ENCODE assay signal across 17 cellular contexts in genomic region chr9:96202971-96203780, GRCh38.
DNase-seq lines count a peak whose midpoint lies in the region; TF ChIP-seq lines count a peak whose summit lies in the region.
"Had no signal": no experiment of that assay in that cellular context is flagged by ENCODE, and none has a peak within 500 bp of the region (broad histone marks: within the 10 kb centered on the region; RNA-seq: fewer than 3 reads in every experiment).

No MANE protein-coding gene starts in this region.

- intact Hi-C loops in spleen (cut with DNase I; ENCODE audit: low total_unique reads), result no loop called here

- no peaks in the 10 kb centered on the region for H3K36me3 ChIP-seq in BLaER1 treated with 17β-estradiol and CSF1 and Interleukin-3, amounts not matched to agents 10 nM and 100 nM
- H3K36me3 ChIP-seq in SJCRH30 (no peaks in the 10 kb centered on the region), spleen (no peaks in the 10 kb centered on the region)

- DNase-seq in NCI-H1694 treated with DMSO at 0.1 percent for 48 hours (lab: John Stamatoyannopoulos, UW), result peak; percentile 26
- DNase-seq in NCI-H1694 (lab: John Stamatoyannopoulos, UW), result no peak
- no peak for DNase-seq in SJCRH30
- peak; percentile 36 for DNase-seq in left kidney (ENCODE audit: low read depth, low spot score)
- DNase-seq in spleen, result no peak
- DNase-seq in SHP77 (lab: John Stamatoyannopoulos, UW), result no peak
- DNase-seq in putamen (ENCODE audit: low spot score), result no peak
- DNase-seq: CD4-positive, alpha-beta T cell; DMS53; IMR-90; NCI-H1436 treated with DMSO at 0.1 percent for 48 hours; NCI-H2081 treated with DMSO at 0.1 percent for 48 hours; NCI-H510A had no signal

- peak overlapping the region in 4 of 11 experiments; percentile 42 to 55 (median 48); a peak in 5 of 22 replicates for H3K27ac ChIP-seq in BLaER1 treated with 17β-estradiol and CSF1 and Interleukin-3, amounts not matched to agents 10 nM and 100 nM
- H3K27ac ChIP-seq in SJCRH30, result peak overlapping the region; percentile 71
- H3K27ac ChIP-seq in spleen, result no peak overlapping the region
- H3K27ac ChIP-seq: HL-60, SK-N-MC had no signal

- no peak for TF ChIP-seq POLR2A in spleen (IDR thresholded peaks at IDR 0.05)

- H3K27me3 ChIP-seq in BLaER1 treated with 17β-estradiol and CSF1 and Interleukin-3, amounts not matched to agents 10 nM and 100 nM, result peaks cover 0 to 14% (median 0%) of the 10 kb centered on the region in 11 experiments; a peak in 3 of 22 replicates
- H3K27me3 ChIP-seq in SJCRH30, result no peaks in the 10 kb centered on the region
- no peaks in the 10 kb centered on the region for H3K27me3 ChIP-seq in spleen (replicated peaks in 1 of 7)

- TF ChIP-seq CTCF in spleen (IDR thresholded peaks at IDR 0.05 in 8 of 11, conservative IDR thresholded peaks at IDR 0.05 in 3 of 11), result no peak

- H3K4me3 ChIP-seq in BLaER1 treated with 17β-estradiol and CSF1 and Interleukin-3, amounts not matched to agents 10 nM and 100 nM, result no peak overlapping the region
- H3K4me3 ChIP-seq in SJCRH30 (peak overlapping the region; percentile 40), spleen (no peak overlapping the region)
- H3K4me3 ChIP-seq: GM23338, SK-N-MC had no signal

- H3K9me3 ChIP-seq in BLaER1 treated with 17β-estradiol and CSF1 and Interleukin-3, amounts not matched to agents 10 nM and 100 nM (replicated peaks in 1 of 11), result peaks cover 0 to 7% (median 0%) of the 10 kb centered on the region in 11 experiments; a peak in 1 of 22 replicates
- H3K9me3 ChIP-seq in SJCRH30 (replicated peaks) (peaks cover 7% of the 10 kb centered on the region), spleen (peaks cover 0 to 5% (median 0%) of the 10 kb centered on the region in 8 donors)

- WGBS in spleen, 5 donors, result 90 to 96% (median 91%) methylated on average over 13 of the region's 13 CpGs

- H4K20me1 ChIP-seq in BLaER1 treated with 17β-estradiol and CSF1 and Interleukin-3, amounts not matched to agents 10 nM and 100 nM, result no peaks in the 10 kb centered on the region

- H3K9ac ChIP-seq in BLaER1 treated with 17β-estradiol and CSF1 and Interleukin-3, amounts not matched to agents 10 nM and 100 nM, result peak overlapping the region in 2 of 11 experiments; percentile 16 to 41; a peak in 3 of 22 replicates

- peaks cover 23 to 76% (median 45%) of the 10 kb centered on the region in 10 experiments for H3K4me1 ChIP-seq in BLaER1 treated with 17β-estradiol and CSF1 and Interleukin-3, amounts not matched to agents 10 nM and 100 nM
- peaks cover 16% of the 10 kb centered on the region for H3K4me1 ChIP-seq in SJCRH30
- H3K4me1 ChIP-seq in spleen, result no peaks in the 10 kb centered on the region

- peak overlapping the region; percentile 25 to 81 (median 75); a peak in 20 of 22 replicates for H3K4me2 ChIP-seq in BLaER1 treated with 17β-estradiol and CSF1 and Interleukin-3, amounts not matched to agents 10 nM and 100 nM
- H3K4me2 ChIP-seq: GM23338 had no signal

Comparison
In these comparisons a context has a peak if more than half of its experiments do, and no peak if none do; other contexts are left out.
1. DNase-seq: peak in NCI-H1694 treated with DMSO at 0.1 percent for 48 hours (single experiment) and left kidney (single experiment); none in NCI-H1694 (single experiment), SJCRH30 (0 of 2), spleen (single experiment), SHP77 (0 of 2) and putamen (single experiment).